In genomic region chr16:68200120-68200783, GRCh38 we compare ENCODE assay signal across 11 cellular contexts. TPM values are rescaled to one million over a fixed set of nuclear protein-coding genes. Genes with fewer than 3 reads are reported as not detected.
DNase-seq lines count a peak whose midpoint lies in the region; ATAC-seq and TF ChIP-seq lines count a peak whose summit lies in the region.
"Had no signal": no experiment of that assay in that cellular context is flagged by ENCODE, and none has a peak within 500 bp of the region (broad histone marks: within the 10 kb centered on the region; RNA-seq: fewer than 3 reads in every experiment).

No MANE protein-coding gene starts in this region.

- CTCF ChIA-PET in CD8-positive, alpha-beta memory T cell (lab: Charles Lee) = interaction anchor here (1.1 kb wide), 1 partner anchor 9 kb away, joined by 4 read pairs; no protein-coding TSS in a partner anchor
- CTCF ChIA-PET in activated CD8-positive, alpha-beta memory T cell treated with anti-CD3 and anti-CD28 coated beads, Interleukin-2, amount 10 ng/mL, durations not matched to agents 7 days and 5 days (lab: Charles Lee) = interaction anchor here (0.5 to 1.9 kb wide), 2 partner anchors 50 to 106 kb away, joined by 3 to 5 read pairs; no protein-coding TSS in a partner anchor

- TF ChIP-seq CTCF in HFFc6 (IDR thresholded peaks at IDR 0.05) = no peak
- no peak for TF ChIP-seq CTCF in left lung (IDR thresholded peaks at IDR 0.05)
- no peak for TF ChIP-seq CTCF in suprapubic skin (IDR thresholded peaks at IDR 0.05)
- no peak for TF ChIP-seq CTCF in stomach (IDR thresholded peaks at IDR 0.05)

- intact Hi-C loops in left lung (cut with DNase I) = no loop called here
- intact Hi-C loops in stomach (cut with DNase I; ENCODE audit: low total_unique reads) = no loop called here

- H3K4me1 ChIP-seq in BLaER1 = peaks cover 27% of the 10 kb centered on the region
- H3K4me1 ChIP-seq in left lung = no peaks in the 10 kb centered on the region
- H3K4me1 ChIP-seq in CD8-positive, alpha-beta memory T cell (ENCODE audit: insufficient read depth, low read length) = no peaks in the 10 kb centered on the region
- no peaks in the 10 kb centered on the region for H3K4me1 ChIP-seq in suprapubic skin
- peaks cover 5 to 17% (median 13%) of the 10 kb centered on the region in 4 donors for H3K4me1 ChIP-seq in stomach

- peak; percentile 92 for ATAC-seq in activated naive CD8-positive, alpha-beta T cell treated with anti-CD3 and anti-CD28 coated beads, Interleukin-2, amount 50 U/mL, for 24 hours
- ATAC-seq in left lung = peak; percentile 59
- ATAC-seq in activated CD8-positive, alpha-beta memory T cell treated with anti-CD3 and anti-CD28 coated beads, Interleukin-2, amount 10 ng/mL, durations not matched to agents 7 days and 5 days = no peak

- H3K9ac ChIP-seq in BLaER1 = no peak overlapping the region
- H3K9ac ChIP-seq: KMS-11 had no signal

- H3K27ac ChIP-seq in BLaER1 = 0 out of 2 replicates have a peak overlapping the region, but pooled peaks have one; percentile 9
- no peak overlapping the region for H3K27ac ChIP-seq in left lung
- no peak overlapping the region for H3K27ac ChIP-seq in CD8-positive, alpha-beta memory T cell (ENCODE audit: low read depth, low read length)
- no peak overlapping the region for H3K27ac ChIP-seq in suprapubic skin
- no peak overlapping the region for H3K27ac ChIP-seq in stomach
- H3K27ac ChIP-seq: KMS-11 had no signal

- no peaks in the 10 kb centered on the region for H3K27me3 ChIP-seq in BLaER1
- no peaks in the 10 kb centered on the region for H3K27me3 ChIP-seq in left lung
- H3K27me3 ChIP-seq in CD8-positive, alpha-beta memory T cell (ENCODE audit: insufficient read depth, low read length, poor library complexity, severe bottlenecking) = no peaks in the 10 kb centered on the region
- no peaks in the 10 kb centered on the region for H3K27me3 ChIP-seq in suprapubic skin
- H3K27me3 ChIP-seq in stomach = no peaks in the 10 kb centered on the region

- H3K4me1 Mint-ChIP-seq in HFFc6 (ENCODE audit: low read depth) = peaks cover 17% of the 10 kb centered on the region
- peaks cover 18% of the 10 kb centered on the region for H3K4me1 Mint-ChIP-seq in activated naive CD8-positive, alpha-beta T cell treated with anti-CD3 and anti-CD28 coated beads, Interleukin-2, amount 50 U/mL, for 24 hours
- peaks cover 13 to 18% (median 18%) of the 10 kb centered on the region in 3 donors for H3K4me1 Mint-ChIP-seq in CD8-positive, alpha-beta memory T cell
- H3K4me1 Mint-ChIP-seq in activated CD8-positive, alpha-beta memory T cell treated with anti-CD3 and anti-CD28 coated beads, Interleukin-2, amount 10 ng/mL, durations not matched to agents 7 days and 5 days = peaks cover 6% of the 10 kb centered on the region

- peaks cover 35% of the 10 kb centered on the region for H4K20me1 ChIP-seq in BLaER1

- no peak overlapping the region for H3K4me3 Mint-ChIP-seq in HFFc6
- H3K4me3 Mint-ChIP-seq in activated naive CD8-positive, alpha-beta T cell treated with anti-CD3 and anti-CD28 coated beads, Interleukin-2, amount 50 U/mL, for 24 hours = no peak overlapping the region
- H3K4me3 Mint-ChIP-seq in CD8-positive, alpha-beta memory T cell = no peak overlapping the region
- no peak overlapping the region for H3K4me3 Mint-ChIP-seq in activated CD8-positive, alpha-beta memory T cell treated with anti-CD3 and anti-CD28 coated beads, Interleukin-2, amount 10 ng/mL, durations not matched to agents 7 days and 5 days

- DNase-seq in HFFc6 (peak; percentile 28), left lung (no peak), suprapubic skin (ENCODE audit: low spot score in 2 of 2) (no peak), stomach (no peak)
- DNase-seq in activated naive CD8-positive, alpha-beta T cell treated with anti-CD3 and anti-CD28 coated beads, Interleukin-2, amount 50 U/mL, for 24 hours = no peak
- DNase-seq in CD8-positive, alpha-beta memory T cell = no peak
- no peak for DNase-seq in activated CD8-positive, alpha-beta memory T cell treated with anti-CD3 and anti-CD28 coated beads, Interleukin-2, amount 10 ng/mL, durations not matched to agents 7 days and 5 days
- DNase-seq: DMS153, NCI-H524 treated with DMSO at 0.1 percent for 48 hours had no signal

- H3K4me3 ChIP-seq in BLaER1 = no peak overlapping the region
- no peak overlapping the region for H3K4me3 ChIP-seq in left lung
- H3K4me3 ChIP-seq in CD8-positive, alpha-beta memory T cell (ENCODE audit: low read length) = no peak overlapping the region
- H3K4me3 ChIP-seq in suprapubic skin = no peak overlapping the region
- no peak overlapping the region for H3K4me3 ChIP-seq in stomach

- H3K4me2 ChIP-seq in BLaER1 = no peak overlapping the region
- H3K4me2 ChIP-seq: KMS-11 had no signal

- no peaks in the 10 kb centered on the region for H3K27me3 Mint-ChIP-seq in HFFc6 (ENCODE audit: insufficient read depth)
- no peaks in the 10 kb centered on the region for H3K27me3 Mint-ChIP-seq in activated naive CD8-positive, alpha-beta T cell treated with anti-CD3 and anti-CD28 coated beads, Interleukin-2, amount 50 U/mL, for 24 hours
- no peaks in the 10 kb centered on the region for H3K27me3 Mint-ChIP-seq in CD8-positive, alpha-beta memory T cell
- H3K27me3 Mint-ChIP-seq in activated CD8-positive, alpha-beta memory T cell treated with anti-CD3 and anti-CD28 coated beads, Interleukin-2, amount 10 ng/mL, durations not matched to agents 7 days and 5 days = no peaks in the 10 kb centered on the region

- peaks cover 29% of the 10 kb centered on the region for H3K36me3 ChIP-seq in BLaER1
- H3K36me3 ChIP-seq in left lung = peaks cover 0 to 19% of the 10 kb centered on the region in 2 donors
- H3K36me3 ChIP-seq in CD8-positive, alpha-beta memory T cell (ENCODE audit: insufficient read depth, low read length) = peaks cover 9% of the 10 kb centered on the region
- peaks cover 9% of the 10 kb centered on the region for H3K36me3 ChIP-seq in suprapubic skin
- peaks cover under 1 to 9% (median 7%) of the 10 kb centered on the region in 4 donors for H3K36me3 ChIP-seq in stomach

- H3K36me3 Mint-ChIP-seq in HFFc6 (ENCODE audit: low read depth) = 0 out of 2 replicates have a peak, but pooled peaks cover 5% of the 10 kb centered on the region
- peaks cover 10% of the 10 kb centered on the region for H3K36me3 Mint-ChIP-seq in activated naive CD8-positive, alpha-beta T cell treated with anti-CD3 and anti-CD28 coated beads, Interleukin-2, amount 50 U/mL, for 24 hours (ENCODE audit: low read depth)
- H3K36me3 Mint-ChIP-seq in CD8-positive, alpha-beta memory T cell = peaks cover 0 to 32% (median 2%) of the 10 kb centered on the region in 3 donors
- peaks cover 9% of the 10 kb centered on the region for H3K36me3 Mint-ChIP-seq in activated CD8-positive, alpha-beta memory T cell treated with anti-CD3 and anti-CD28 coated beads, Interleukin-2, amount 10 ng/mL, durations not matched to agents 7 days and 5 days

- no peak for TF ChIP-seq EP300 in suprapubic skin (IDR thresholded peaks at IDR 0.05)
- TF ChIP-seq EP300 in stomach (IDR thresholded peaks at IDR 0.05) = no peak

- no peaks in the 10 kb centered on the region for H3K9me3 ChIP-seq in BLaER1
- no peaks in the 10 kb centered on the region for H3K9me3 ChIP-seq in left lung
- H3K9me3 ChIP-seq in CD8-positive, alpha-beta memory T cell (ENCODE audit: low read length) = no peaks in the 10 kb centered on the region
- H3K9me3 ChIP-seq in suprapubic skin = no peaks in the 10 kb centered on the region
- H3K9me3 ChIP-seq in stomach = no peaks in the 10 kb centered on the region

- no peaks in the 10 kb centered on the region for H3K9me3 Mint-ChIP-seq in HFFc6
- no peaks in the 10 kb centered on the region for H3K9me3 Mint-ChIP-seq in activated naive CD8-positive, alpha-beta T cell treated with anti-CD3 and anti-CD28 coated beads, Interleukin-2, amount 50 U/mL, for 24 hours
- H3K9me3 Mint-ChIP-seq in CD8-positive, alpha-beta memory T cell = no peaks in the 10 kb centered on the region
- H3K9me3 Mint-ChIP-seq in activated CD8-positive, alpha-beta memory T cell treated with anti-CD3 and anti-CD28 coated beads, Interleukin-2, amount 10 ng/mL, durations not matched to agents 7 days and 5 days (ENCODE audit: low read depth) = no peaks in the 10 kb centered on the region

- no peak for TF ChIP-seq POLR2A in suprapubic skin (IDR thresholded peaks at IDR 0.05)
- no peak for TF ChIP-seq POLR2A in stomach (IDR thresholded peaks at IDR 0.05)

- peak overlapping the region; percentile 1; the same call in 1 of the 2 replicates for H3K27ac Mint-ChIP-seq in HFFc6
- peak overlapping the region; percentile 28 for H3K27ac Mint-ChIP-seq in activated naive CD8-positive, alpha-beta T cell treated with anti-CD3 and anti-CD28 coated beads, Interleukin-2, amount 50 U/mL, for 24 hours
- peak overlapping the region in 4 of 8 donors; percentile 25 to 59 (median 37) for H3K27ac Mint-ChIP-seq in CD8-positive, alpha-beta memory T cell
- H3K27ac Mint-ChIP-seq in activated CD8-positive, alpha-beta memory T cell treated with anti-CD3 and anti-CD28 coated beads, Interleukin-2, amount 10 ng/mL, durations not matched to agents 7 days and 5 days = no peak overlapping the region

- WGBS in suprapubic skin = 40% methylated on average over 3 of the region's 3 CpGs
- 29 to 50% (median 39%) methylated on average over 3 of the region's 3 CpGs for WGBS in stomach, 5 donors

- POLR2A ChIA-PET in CD8-positive, alpha-beta memory T cell (lab: Charles Lee) = no interaction called here

RNA-seq across cellular contexts. Expression of gene ESRP2, which starts 35.7 kb away (rescaled TPM):
- total RNA-seq in HFFc6 (2021; fragmentation: NEBNext Ultra II Directional; extraction: Animal tissue kit (Norgen Biotek cat#: 25700)) = under 1 TPM in 4 of 6 experiments, not detected in 2; 0.05 to 0.14 (median 0.10) TPM
- total RNA-seq in left lung (10 to 100 TPM; 47.9 to 62.6 TPM), suprapubic skin (100 to 1,000 TPM in 2 of 4 donors, 10 to 100 TPM in 2; 77.0 to 133 (median 99.7) TPM), stomach (100 to 1,000 TPM in 1 of 5 donors, 10 to 100 TPM in 4; 19.8 to 184 (median 76.3) TPM)
- under 1 TPM; 0.11 to 0.27 TPM for total RNA-seq in CD8-positive, alpha-beta memory T cell
- polyA plus RNA-seq in CD8-positive, alpha-beta memory T cell = 0.32 TPM
- not detected for total RNA-seq in activated CD8-positive, alpha-beta memory T cell treated with anti-CD3 and anti-CD28 coated beads, Interleukin-2, amount 10 ng/mL, durations not matched to agents 7 days and 5 days
- 10 to 100 TPM; 21.5 to 36.9 (median 31.2) TPM for polyA plus RNA-seq in stomach

RNA-seq across cellular contexts. Expression of gene PLA2G15, which starts 44.9 kb away (rescaled TPM):
- total RNA-seq in HFFc6 (2021; fragmentation: NEBNext Ultra II Directional; extraction: Animal tissue kit (Norgen Biotek cat#: 25700)) = 10 to 100 TPM; 40.1 to 47.4 (median 44.4) TPM
- total RNA-seq in left lung = 10 to 100 TPM; 34.5 to 35.1 TPM
- 1 to 10 TPM; 9.0 to 9.4 TPM for total RNA-seq in CD8-positive, alpha-beta memory T cell
- polyA plus RNA-seq in CD8-positive, alpha-beta memory T cell = 11.0 TPM
- 10 to 100 TPM; 11.2 to 26.6 (median 23.6) TPM for total RNA-seq in suprapubic skin
- total RNA-seq in activated CD8-positive, alpha-beta memory T cell treated with anti-CD3 and anti-CD28 coated beads, Interleukin-2, amount 10 ng/mL, durations not matched to agents 7 days and 5 days = 1 to 10 TPM; 8.4 to 9.3 TPM
- total RNA-seq in stomach = 10 to 100 TPM in 2 of 5 donors, 1 to 10 TPM in 3; 3.5 to 16.5 (median 9.8) TPM
- polyA plus RNA-seq in stomach = 1 to 10 TPM; 4.4 to 6.0 (median 5.8) TPM

Comparison
In these comparisons a context has a peak if more than half of its experiments do, and no peak if none do; other contexts are left out.
1. RNA of gene ESRP2, which starts 35.7 kb away (total RNA-seq): 77.0 to 133 TPM in suprapubic skin, 19.8 to 184 TPM in stomach and 47.9 to 62.6 TPM in left lung; 0.11 to 0.27 TPM in CD8-positive, alpha-beta memory T cell, not detected in activated CD8-positive, alpha-beta memory T cell treated with anti-CD3 and anti-CD28 coated beads, Interleukin-2, amount 10 ng/mL, durations not matched to agents 7 days and 5 days and 0.05 to 0.14 TPM in HFFc6; every median in the first group is over 10 times any median in the second.